1 cellular context compared by ENCODE assay signal in the genomic region with DNA sequence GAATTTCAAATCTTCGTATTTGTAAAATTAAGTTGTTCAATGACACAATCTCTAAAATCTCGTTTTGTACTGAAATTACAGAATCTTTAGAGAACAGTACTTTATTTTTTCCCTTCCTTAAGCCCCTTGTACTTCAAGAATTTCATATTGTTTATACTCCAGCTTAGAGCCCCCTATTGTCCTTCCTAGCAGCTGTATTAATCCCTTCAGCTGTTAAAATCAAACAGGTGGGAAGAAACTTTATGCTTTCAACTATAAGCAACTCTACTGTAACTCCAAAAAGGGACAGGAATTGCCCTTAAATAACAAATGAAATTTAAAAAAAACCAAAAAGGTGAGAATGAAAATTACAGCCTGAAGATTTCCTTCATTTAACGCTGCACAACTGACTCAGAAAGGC.
TF ChIP-seq lines count a peak whose summit lies in the region.

No MANE protein-coding gene starts in this region.

TF ChIP-seq in HepG2, 621 proteins besides CTCF, POLR2A, EP300 and RAD21:
- TF ChIP-seq, protein P1, sequence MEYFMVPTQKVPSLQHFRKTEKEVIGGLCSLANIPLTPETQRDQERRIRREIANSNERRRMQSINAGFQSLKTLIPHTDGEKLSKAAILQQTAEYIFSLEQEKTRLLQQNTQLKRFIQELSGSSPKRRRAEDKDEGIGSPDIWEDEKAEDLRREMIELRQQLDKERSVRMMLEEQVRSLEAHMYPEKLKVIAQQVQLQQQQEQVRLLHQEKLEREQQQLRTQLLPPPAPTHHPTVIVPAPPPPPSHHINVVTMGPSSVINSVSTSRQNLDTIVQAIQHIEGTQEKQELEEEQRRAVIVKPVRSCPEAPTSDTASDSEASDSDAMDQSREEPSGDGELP (IDR thresholded peaks at IDR 0.05; ENCODE audit: borderline replicate concordance, low read depth) = peak; percentile 55; the same call in 1 of the 2 replicates
- TF ChIP-seq, protein P2, sequence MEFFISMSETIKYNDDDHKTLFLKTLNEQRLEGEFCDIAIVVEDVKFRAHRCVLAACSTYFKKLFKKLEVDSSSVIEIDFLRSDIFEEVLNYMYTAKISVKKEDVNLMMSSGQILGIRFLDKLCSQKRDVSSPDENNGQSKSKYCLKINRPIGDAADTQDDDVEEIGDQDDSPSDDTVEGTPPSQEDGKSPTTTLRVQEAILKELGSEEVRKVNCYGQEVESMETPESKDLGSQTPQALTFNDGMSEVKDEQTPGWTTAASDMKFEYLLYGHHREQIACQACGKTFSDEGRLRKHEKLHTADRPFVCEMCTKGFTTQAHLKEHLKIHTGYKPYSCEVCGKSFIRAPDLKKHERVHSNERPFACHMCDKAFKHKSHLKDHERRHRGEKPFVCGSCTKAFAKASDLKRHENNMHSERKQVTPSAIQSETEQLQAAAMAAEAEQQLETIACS (CRISPR knock-in tag; IDR thresholded peaks at IDR 0.05) = no peak
- TF ChIP-seq RXRB (CRISPR knock-in tag; IDR thresholded peaks at IDR 0.05; ENCODE audit: borderline replicate concordance) (no peak), FOXC1 (CRISPR knock-in tag; IDR thresholded peaks at IDR 0.05; ENCODE audit: borderline replicate concordance) (no peak), ZNF20 (CRISPR knock-in tag; IDR thresholded peaks at IDR 0.05) (no peak), DNMT3B (CRISPR knock-in tag; conservative IDR thresholded peaks at IDR 0.05) (no peak)
- TF ChIP-seq, protein P3, sequence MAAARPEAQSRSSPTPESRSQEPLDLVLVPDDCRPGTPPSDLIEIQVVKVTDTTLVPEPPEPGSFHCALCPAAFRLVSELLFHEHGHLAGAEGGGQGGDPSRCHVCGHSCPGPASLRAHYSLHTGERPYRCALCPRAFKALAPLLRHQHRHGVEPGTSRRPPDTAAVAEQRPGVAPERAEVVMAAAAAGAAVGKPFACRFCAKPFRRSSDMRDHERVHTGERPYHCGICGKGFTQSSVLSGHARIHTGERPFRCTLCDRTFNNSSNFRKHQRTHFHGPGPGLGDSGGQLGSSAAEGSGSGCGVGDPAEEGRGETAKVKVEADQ (CRISPR knock-in tag; IDR thresholded peaks at IDR 0.05; ENCODE audit: borderline replicate concordance) = 0 out of 2 replicates have a peak, but pooled peaks have one; percentile 2
